9 cellular contexts compared by ENCODE assay signal in the genomic region with DNA sequence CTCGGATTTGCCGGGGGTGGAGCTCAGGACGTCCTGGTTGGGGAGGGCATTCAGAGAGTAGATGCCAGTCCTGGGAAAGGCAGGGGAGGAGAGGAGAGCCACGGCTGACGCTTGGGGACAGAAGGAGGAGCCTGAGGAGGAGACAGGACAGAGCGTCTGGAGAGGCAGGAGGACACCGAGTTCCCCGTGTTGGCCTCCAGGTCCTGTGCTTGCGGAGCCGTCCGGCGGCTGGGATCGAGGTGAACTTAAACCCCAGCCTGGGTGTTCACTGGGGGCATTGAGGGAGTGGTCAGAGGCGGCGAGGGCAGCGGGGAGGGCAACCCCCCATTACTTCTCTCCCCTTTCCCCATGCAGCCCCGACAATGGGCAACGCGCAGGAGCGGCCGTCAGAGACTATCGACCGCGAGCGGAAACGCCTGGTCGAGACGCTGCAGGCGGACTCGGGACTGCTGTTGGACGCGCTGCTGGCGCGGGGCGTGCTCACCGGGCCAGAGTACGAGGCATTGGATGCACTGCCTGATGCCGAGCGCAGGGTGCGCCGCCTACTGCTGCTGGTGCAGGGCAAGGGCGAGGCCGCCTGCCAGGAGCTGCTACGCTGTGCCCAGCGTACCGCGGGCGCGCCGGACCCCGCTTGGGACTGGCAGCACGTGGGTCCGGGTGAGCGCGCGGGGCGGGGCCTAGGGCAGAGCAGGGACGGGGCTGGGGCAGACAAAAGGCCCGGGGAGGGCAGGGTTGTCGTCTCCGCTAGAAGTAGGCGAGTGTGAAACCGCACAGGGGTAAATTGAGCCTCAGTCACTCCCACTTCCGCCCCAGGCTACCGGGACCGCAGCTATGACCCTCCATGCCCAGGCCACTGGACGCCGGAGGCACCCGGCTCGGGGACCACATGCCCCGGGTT. TPM values are rescaled to one million over a fixed set of nuclear protein-coding genes. Genes with fewer than 3 reads are reported as not detected.
DNase-seq lines count a peak whose midpoint lies in the region; ATAC-seq, FAIRE-seq and TF ChIP-seq lines count a peak whose summit lies in the region.
"Had no signal": no experiment of that assay in that cellular context is flagged by ENCODE, and none has a peak within 500 bp of the region (broad histone marks: within the 10 kb centered on the region; RNA-seq: fewer than 3 reads in every experiment).

No MANE protein-coding gene starts in this region.

- H3K9ac ChIP-seq in neural cell (ENCODE audit: low read length), result peak overlapping the region; percentile 38

- TF ChIP-seq RAD21 in neural cell (conservative IDR thresholded peaks at IDR 0.05), result no peak

- DNase-seq in BE2C (peak; percentile 95), HUDEP-2 (lab: John Stamatoyannopoulos, UW; ENCODE audit: unreplicated experiment in 76 of 76) (peak in 72 of 76 experiments; percentile 36 to 92 (median 78)), Panc1 (ENCODE audit: low read depth, low spot score) (no peak), foreskin melanocyte (peak; percentile 86), urothelium cell line (ENCODE audit: low spot score) (peak; percentile 57)

- peaks cover 41% of the 10 kb centered on the region for H3K27me3 Mint-ChIP-seq in activated naive CD4-positive, alpha-beta T cell treated with anti-CD3 and anti-CD28 coated beads, Interleukin-2, amount 50 U/mL, for 24 hours

- no peaks in the 10 kb centered on the region for H3K36me3 Mint-ChIP-seq in activated naive CD4-positive, alpha-beta T cell treated with anti-CD3 and anti-CD28 coated beads, Interleukin-2, amount 50 U/mL, for 24 hours

- no peak overlapping the region for H3K27ac Mint-ChIP-seq in activated naive CD4-positive, alpha-beta T cell treated with anti-CD3 and anti-CD28 coated beads, Interleukin-2, amount 50 U/mL, for 24 hours

- no peak for FAIRE-seq in urothelium cell line (lab: Jason Lieb, UNC)
- FAIRE-seq: TTC549 had no signal

- TF ChIP-seq CTCF in BE2C (IDR thresholded peaks at IDR 0.05; ENCODE audit: low read depth, low read length) (peak; percentile 25; the same call in 1 of the 2 replicates), Panc1 (IDR thresholded peaks at IDR 0.05) (peak; percentile 34), neural cell (IDR thresholded peaks at IDR 0.05; ENCODE audit: poor library complexity, severe bottlenecking) (peak; percentile 52)

- no peaks in the 10 kb centered on the region for H3K9me3 Mint-ChIP-seq in activated naive CD4-positive, alpha-beta T cell treated with anti-CD3 and anti-CD28 coated beads, Interleukin-2, amount 50 U/mL, for 24 hours

- POLR2A ChIA-PET in Panc1 (lab: Charles Lee), result interaction anchor here (0.5 kb wide), 1 partner anchor 21 kb away, joined by 8 read pairs; no protein-coding TSS in a partner anchor

- no peaks in the 10 kb centered on the region for H3F3A ChIP-seq in neural cell (ENCODE audit: insufficient read depth, low read length, poor library complexity, severe bottlenecking)

- H3K4me3 ChIP-seq in BE2C (ENCODE audit: low read depth, low read length) (peak overlapping the region; percentile 65), Panc1 (ENCODE audit: low read depth in 2 of 2, low read length in 2 of 2) (peak overlapping the region; percentile 51 to 64), neural cell (ENCODE audit: low read length) (peak overlapping the region; percentile 63)

- no peaks in the 10 kb centered on the region for H3K36me3 ChIP-seq in BE2C
- H3K36me3 ChIP-seq in Panc1 (ENCODE audit: control insufficient read depth, insufficient read depth, low read length), result no peaks in the 10 kb centered on the region; the same call in 1 of the 2 replicates
- H3K36me3 ChIP-seq in neural cell (ENCODE audit: insufficient read depth, low read length), result no peaks in the 10 kb centered on the region

- BruUV-seq in Panc1 (replicated peaks; lab: Mats Ljungman, UMichigan), result TSS peak; percentile 50

- TF ChIP-seq EP300 in neural cell (conservative IDR thresholded peaks at IDR 0.05; ENCODE audit: poor library complexity, severe bottlenecking), result no peak

- CTCF ChIA-PET in Panc1 (lab: Charles Lee), result interaction anchor here (0.7 kb wide), 1 partner anchor 220 kb away, joined by 3 read pairs; no protein-coding TSS in a partner anchor

- peak overlapping the region; percentile 30 for H3K4me2 ChIP-seq in neural cell (ENCODE audit: low read length)

- H3K4me1 ChIP-seq in BE2C (peaks cover 18% of the 10 kb centered on the region), Panc1 (ENCODE audit: control insufficient read depth, insufficient read depth, low read length) (peaks cover 18% of the 10 kb centered on the region)

- no peak overlapping the region for H2AFZ ChIP-seq in neural cell (ENCODE audit: low read depth, low read length)

- no peaks in the 10 kb centered on the region for H3K9me2 ChIP-seq in neural cell (ENCODE audit: insufficient read depth, low read length)

- no peaks in the 10 kb centered on the region for H3K9me3 ChIP-seq in BE2C
- H3K9me3 ChIP-seq in Panc1 (ENCODE audit: control insufficient read depth, insufficient read depth, low read depth, low read length), result no peaks in the 10 kb centered on the region
- H3K9me3 ChIP-seq in neural cell (ENCODE audit: low read length), result no peaks in the 10 kb centered on the region

- in situ Hi-C loops in Panc1 (cut with HindIII; ENCODE audit: low pct_unique_long_range_greater_than_20kb, low sequenced_read_pairs), result no loop called here

- H3K27me3 ChIP-seq in BE2C (no peaks in the 10 kb centered on the region), Panc1 (ENCODE audit: control insufficient read depth, insufficient read depth, low read length) (no peaks in the 10 kb centered on the region), neural cell (ENCODE audit: insufficient read depth, low read depth, low read length) (peaks cover 76% of the 10 kb centered on the region)

- H4K20me1 ChIP-seq in neural cell (ENCODE audit: insufficient read depth), result peaks cover 20% of the 10 kb centered on the region

- intact Hi-C loops in Panc1 (cut with micrococcal nuclease; ENCODE audit: unreplicated experiment), result no loop called here

- no peaks in the 10 kb centered on the region for H3K79me2 ChIP-seq in neural cell (replicated peaks; ENCODE audit: insufficient read depth, low read length)

- peak overlapping the region; percentile 18 for H3K27ac ChIP-seq in Panc1 (ENCODE audit: low read length)
- no peak overlapping the region for H3K27ac ChIP-seq in neural cell (ENCODE audit: low read length)

- H3K4me3 Mint-ChIP-seq in activated naive CD4-positive, alpha-beta T cell treated with anti-CD3 and anti-CD28 coated beads, Interleukin-2, amount 50 U/mL, for 24 hours, result peak overlapping the region; percentile 93

- H3K4me1 Mint-ChIP-seq in activated naive CD4-positive, alpha-beta T cell treated with anti-CD3 and anti-CD28 coated beads, Interleukin-2, amount 50 U/mL, for 24 hours, result peaks cover 29% of the 10 kb centered on the region

- ATAC-seq in GM18873 (IDR thresholded peaks at IDR 0.05; ENCODE audit: low FRiP score, unreplicated experiment) (peak; percentile 39), Panc1 (peak; percentile 79)

TF ChIP-seq in neural cell, 6 proteins besides CTCF, POLR2A, EP300 and RAD21 (continues in another document):
- TF ChIP-seq, protein P1, sequence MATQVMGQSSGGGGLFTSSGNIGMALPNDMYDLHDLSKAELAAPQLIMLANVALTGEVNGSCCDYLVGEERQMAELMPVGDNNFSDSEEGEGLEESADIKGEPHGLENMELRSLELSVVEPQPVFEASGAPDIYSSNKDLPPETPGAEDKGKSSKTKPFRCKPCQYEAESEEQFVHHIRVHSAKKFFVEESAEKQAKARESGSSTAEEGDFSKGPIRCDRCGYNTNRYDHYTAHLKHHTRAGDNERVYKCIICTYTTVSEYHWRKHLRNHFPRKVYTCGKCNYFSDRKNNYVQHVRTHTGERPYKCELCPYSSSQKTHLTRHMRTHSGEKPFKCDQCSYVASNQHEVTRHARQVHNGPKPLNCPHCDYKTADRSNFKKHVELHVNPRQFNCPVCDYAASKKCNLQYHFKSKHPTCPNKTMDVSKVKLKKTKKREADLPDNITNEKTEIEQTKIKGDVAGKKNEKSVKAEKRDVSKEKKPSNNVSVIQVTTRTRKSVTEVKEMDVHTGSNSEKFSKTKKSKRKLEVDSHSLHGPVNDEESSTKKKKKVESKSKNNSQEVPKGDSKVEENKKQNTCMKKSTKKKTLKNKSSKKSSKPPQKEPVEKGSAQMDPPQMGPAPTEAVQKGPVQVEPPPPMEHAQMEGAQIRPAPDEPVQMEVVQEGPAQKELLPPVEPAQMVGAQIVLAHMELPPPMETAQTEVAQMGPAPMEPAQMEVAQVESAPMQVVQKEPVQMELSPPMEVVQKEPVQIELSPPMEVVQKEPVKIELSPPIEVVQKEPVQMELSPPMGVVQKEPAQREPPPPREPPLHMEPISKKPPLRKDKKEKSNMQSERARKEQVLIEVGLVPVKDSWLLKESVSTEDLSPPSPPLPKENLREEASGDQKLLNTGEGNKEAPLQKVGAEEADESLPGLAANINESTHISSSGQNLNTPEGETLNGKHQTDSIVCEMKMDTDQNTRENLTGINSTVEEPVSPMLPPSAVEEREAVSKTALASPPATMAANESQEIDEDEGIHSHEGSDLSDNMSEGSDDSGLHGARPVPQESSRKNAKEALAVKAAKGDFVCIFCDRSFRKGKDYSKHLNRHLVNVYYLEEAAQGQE (IDR thresholded peaks at IDR 0.05; ENCODE audit: borderline replicate concordance), result no peak
- peak; percentile 23 for TF ChIP-seq SMC3 (conservative IDR thresholded peaks at IDR 0.05; ENCODE audit: poor library complexity)
- TF ChIP-seq TAF1 (IDR thresholded peaks at IDR 0.05; ENCODE audit: low read depth), result no peak

RNA-seq across cellular contexts. Expression of gene NOL3, which starts 3.7 kb away (rescaled TPM):
- 90.0 TPM for polyA plus RNA-seq in BE2C (2012; ENCODE audit: insufficient read depth, insufficient read length, low read depth)
- 27.9 TPM for total RNA-seq in Panc1 (2021; ENCODE audit: unreplicated experiment)
- polyA plus RNA-seq in Panc1 (2012; ENCODE audit: insufficient read length), result 63.2 TPM
- polyA plus RNA-seq in neural cell, result 8.4 and 17.0 TPM in 2 replicates
- polyA minus RNA-seq in neural cell, result 1.2 and 1.5 TPM in 2 replicates

RNA-seq across cellular contexts. Expression of gene HSF4, which starts 9.5 kb away (rescaled TPM):
- polyA plus RNA-seq in BE2C (2012; ENCODE audit: insufficient read depth, insufficient read length, low read depth), result 37.1 TPM
- 38.6 TPM for total RNA-seq in Panc1 (2021; ENCODE audit: unreplicated experiment)
- 53.0 TPM for polyA plus RNA-seq in Panc1 (2012; ENCODE audit: insufficient read length)
- polyA plus RNA-seq in neural cell, result 12.7 and 27.9 TPM in 2 replicates
- 3.9 and 8.5 TPM in 2 replicates for polyA minus RNA-seq in neural cell

RNA-seq across cellular contexts. Expression of gene MATCAP1, which starts 9.7 kb away (rescaled TPM):
- polyA plus RNA-seq in BE2C (2012; ENCODE audit: insufficient read depth, insufficient read length, low read depth), result 90.9 TPM
- total RNA-seq in Panc1 (2021; ENCODE audit: unreplicated experiment), result 13.9 TPM
- 13.6 TPM for polyA plus RNA-seq in Panc1 (2012; ENCODE audit: insufficient read length)
- polyA plus RNA-seq in neural cell, result 323 and 356 TPM in 2 replicates
- 135 and 176 TPM in 2 replicates for polyA minus RNA-seq in neural cell

RNA-seq across cellular contexts. Expression of gene FBXL8, which starts 14.3 kb away (rescaled TPM):
- 14.4 TPM for polyA plus RNA-seq in BE2C (2012; ENCODE audit: insufficient read depth, insufficient read length, low read depth)
- total RNA-seq in Panc1 (2021; ENCODE audit: unreplicated experiment), result 17.8 TPM
- polyA plus RNA-seq in Panc1 (2012; ENCODE audit: insufficient read length), result 21.9 TPM
- 1.2 and 2.8 TPM in 2 replicates for polyA plus RNA-seq in neural cell
- polyA minus RNA-seq in neural cell, result not detected in 2 replicates

RNA-seq across cellular contexts. Expression of gene TRADD, which starts 14.3 kb away (rescaled TPM):
- 6.0 TPM for polyA plus RNA-seq in BE2C (2012; ENCODE audit: insufficient read depth, insufficient read length, low read depth)
- total RNA-seq in Panc1 (2021; ENCODE audit: unreplicated experiment), result 18.5 TPM
- 32.3 TPM for polyA plus RNA-seq in Panc1 (2012; ENCODE audit: insufficient read length)
- polyA plus RNA-seq in neural cell, result 0.96 TPM in 1 of 2 replicates, not detected in the other
- not detected in 2 replicates for polyA minus RNA-seq in neural cell
